In genomic region chr6:16446241-16446640, GRCh38 we compare ENCODE assay signal across 28 cellular contexts.
DNase-seq lines count a peak whose midpoint lies in the region; ATAC-seq, FAIRE-seq and TF ChIP-seq lines count a peak whose summit lies in the region.
"Had no signal": no experiment of that assay in that cellular context is flagged by ENCODE, and none has a peak within 500 bp of the region (broad histone marks: within the 10 kb centered on the region; RNA-seq: fewer than 3 reads in every experiment).

No MANE protein-coding gene starts in this region.

- TF ChIP-seq EP300 in suprapubic skin (IDR thresholded peaks at IDR 0.05), result no peak

- H3K9me3 Mint-ChIP-seq in CD4-positive, CD25-positive, alpha-beta regulatory T cell, result peaks cover 0 to 3% (median 0%) of the 10 kb centered on the region in 7 donors
- no peaks in the 10 kb centered on the region for H3K9me3 Mint-ChIP-seq in natural killer cell
- H3K9me3 Mint-ChIP-seq: activated T-cell treated with anti-CD3 and anti-CD28 coated beads, Interleukin-2, amount 50 U/mL, for 24 hours; brain; H9; stimulated activated naive CD8-positive, alpha-beta T cell treated with anti-CD3 and anti-CD28 coated beads, Interleukin-15, Interleukin-2, amounts not matched to agents 100 ng/mL and 50 ng/mL, for 24 hours; T-helper 2 cell treated with Interferon-gamma antibody and Interleukin-4, amounts not matched to agents 5 μg/mL and 100 μg/mL, for 36 hours had no signal

- 40% methylated on average over 2 of the region's 2 CpGs for whole genome bisulfite sequencing in suprapubic skin

- no peaks in the 10 kb centered on the region for H3K9me3 ChIP-seq in CD4-positive, CD25-positive, alpha-beta regulatory T cell (ENCODE audit: control insufficient read depth in 2 of 2, low read length in 2 of 2)
- H3K9me3 ChIP-seq in T-helper 17 cell (ENCODE audit: control insufficient read depth, low read length, poor library complexity, severe bottlenecking) (no peaks in the 10 kb centered on the region), suprapubic skin (no peaks in the 10 kb centered on the region), OCI-LY7 (ENCODE audit: low read length) (no peaks in the 10 kb centered on the region)
- H3K9me3 ChIP-seq: left ventricle myocardium inferior, SK-N-SH, tibial artery had no signal

- no peak for ATAC-seq in CD4-positive, CD25-positive, alpha-beta regulatory T cell (ENCODE audit: low read depth in 2 of 2)
- no peak for ATAC-seq in T-helper 17 cell
- ATAC-seq in natural killer cell, result no peak

- no peak for TF ChIP-seq POLR2A in suprapubic skin (IDR thresholded peaks at IDR 0.05)

- FAIRE-seq in GM19239 (lab: Jason Lieb, UNC), result peak; percentile 83
- FAIRE-seq: small intestine had no signal

- no peaks in the 10 kb centered on the region for H3K27me3 ChIP-seq in CD4-positive, CD25-positive, alpha-beta regulatory T cell (ENCODE audit: control insufficient read depth, insufficient read depth, low read length)
- no peaks in the 10 kb centered on the region for H3K27me3 ChIP-seq in suprapubic skin
- H3K27me3 ChIP-seq: dorsolateral prefrontal cortex, tibial artery had no signal

- H3K36me3 ChIP-seq in CD4-positive, CD25-positive, alpha-beta regulatory T cell (ENCODE audit: control insufficient read depth, insufficient read depth, low read length), result peaks cover 2% of the 10 kb centered on the region
- H3K36me3 ChIP-seq in suprapubic skin, result no peaks in the 10 kb centered on the region
- no peaks in the 10 kb centered on the region for H3K36me3 ChIP-seq in OCI-LY7 (ENCODE audit: insufficient read depth, low read length)
- H3K36me3 ChIP-seq: left ventricle myocardium inferior, tibial artery had no signal

- POLR2A ChIA-PET in OCI-LY7 (lab: Charles Lee), result no interaction called here

- H3K27me3 Mint-ChIP-seq in CD4-positive, CD25-positive, alpha-beta regulatory T cell, result no peaks in the 10 kb centered on the region
- H3K27me3 Mint-ChIP-seq in T-helper 17 cell (no peaks in the 10 kb centered on the region), natural killer cell (ENCODE audit: low read depth in 2 of 2) (no peaks in the 10 kb centered on the region)
- H3K27me3 Mint-ChIP-seq: activated T-cell treated with anti-CD3 and anti-CD28 coated beads, Interleukin-2, amount 50 U/mL, for 24 hours; stimulated activated naive CD8-positive, alpha-beta T cell treated with anti-CD3 and anti-CD28 coated beads, Interleukin-15, Interleukin-2, amounts not matched to agents 100 ng/mL and 50 ng/mL, for 24 hours had no signal

- peak overlapping the region in 2 of 3 donors; percentile 55 to 84 for H3K27ac Mint-ChIP-seq in CD4-positive, CD25-positive, alpha-beta regulatory T cell
- H3K27ac Mint-ChIP-seq in T-helper 17 cell (peak overlapping the region; percentile 61), natural killer cell (peak overlapping the region; percentile 22 to 35)
- H3K27ac Mint-ChIP-seq: activated T-cell treated with anti-CD3 and anti-CD28 coated beads, Interleukin-2, amount 50 U/mL, for 24 hours; brain; CD14-positive monocyte; H9; stimulated activated naive CD8-positive, alpha-beta T cell treated with anti-CD3 and anti-CD28 coated beads, Interleukin-15, Interleukin-2, amounts not matched to agents 100 ng/mL and 50 ng/mL, for 24 hours; T-helper 2 cell treated with Interferon-gamma antibody and Interleukin-4, amounts not matched to agents 5 μg/mL and 100 μg/mL, for 36 hours had no signal

- H3K36me3 Mint-ChIP-seq in CD4-positive, CD25-positive, alpha-beta regulatory T cell, result peaks cover 12% of the 10 kb centered on the region
- H3K36me3 Mint-ChIP-seq in T-helper 17 cell (ENCODE audit: low read depth) (peaks cover 6% of the 10 kb centered on the region), natural killer cell (no peaks in the 10 kb centered on the region)
- H3K36me3 Mint-ChIP-seq: brain had no signal

- no peak overlapping the region for H3K27ac ChIP-seq in CD4-positive, CD25-positive, alpha-beta regulatory T cell (ENCODE audit: insufficient read depth, low read length, poor library complexity, severe bottlenecking)
- H3K27ac ChIP-seq in suprapubic skin (no peak overlapping the region), OCI-LY7 (ENCODE audit: low read depth, low read length, poor library complexity, severe bottlenecking) (no peak overlapping the region)
- H3K27ac ChIP-seq: dorsolateral prefrontal cortex, KMS-11, left ventricle myocardium inferior, tibial artery had no signal

- peaks cover 35 to 50% (median 39%) of the 10 kb centered on the region in 4 donors for H3K4me1 Mint-ChIP-seq in CD4-positive, CD25-positive, alpha-beta regulatory T cell
- H3K4me1 Mint-ChIP-seq in T-helper 17 cell (peaks cover 35% of the 10 kb centered on the region), natural killer cell (peaks cover 12 to 14% of the 10 kb centered on the region in 2 donors)
- H3K4me1 Mint-ChIP-seq: brain, CD14-positive monocyte, H9 had no signal

- H3K4me3 ChIP-seq in CD4-positive, CD25-positive, alpha-beta regulatory T cell (ENCODE audit: low read depth, low read length), result no peak overlapping the region
- no peak overlapping the region for H3K4me3 ChIP-seq in suprapubic skin
- H3K4me3 ChIP-seq in OCI-LY7 (ENCODE audit: low read depth, low read length, poor library complexity, severe bottlenecking), result no peak overlapping the region
- H3K4me3 ChIP-seq: dorsolateral prefrontal cortex, left ventricle myocardium inferior, tibial artery had no signal

- no peaks in the 10 kb centered on the region for H3K79me2 ChIP-seq in OCI-LY7 (ENCODE audit: insufficient read depth, low read depth, low read length)

- H3K4me1 ChIP-seq in CD4-positive, CD25-positive, alpha-beta regulatory T cell (ENCODE audit: control insufficient read depth, insufficient read depth, low read length, poor library complexity, severe bottlenecking), result no peaks in the 10 kb centered on the region
- H3K4me1 ChIP-seq in suprapubic skin (peaks cover 2% of the 10 kb centered on the region), OCI-LY7 (ENCODE audit: insufficient read depth, low read length, poor library complexity, severe bottlenecking) (no peaks in the 10 kb centered on the region)
- H3K4me1 ChIP-seq: left ventricle myocardium inferior had no signal

- H2AFZ ChIP-seq in OCI-LY7 (ENCODE audit: low read length), result no peak overlapping the region

- CTCF ChIA-PET in OCI-LY7 (lab: Charles Lee; ENCODE audit: unreplicated experiment), result no interaction called here

- H3K9me2 ChIP-seq in OCI-LY7 (ENCODE audit: insufficient read depth, low read length), result no peaks in the 10 kb centered on the region
- H3K9me2 ChIP-seq: SK-N-SH had no signal

- no peak overlapping the region for H3K4me2 ChIP-seq in OCI-LY7 (ENCODE audit: low read length)
- H3K4me2 ChIP-seq: KMS-11, SK-N-SH had no signal

- H3K4me3 Mint-ChIP-seq in CD4-positive, CD25-positive, alpha-beta regulatory T cell, result no peak overlapping the region
- no peak overlapping the region for H3K4me3 Mint-ChIP-seq in T-helper 17 cell
- no peak overlapping the region for H3K4me3 Mint-ChIP-seq in natural killer cell
- H3K4me3 Mint-ChIP-seq: activated T-cell treated with anti-CD3 and anti-CD28 coated beads, Interleukin-2, amount 50 U/mL, for 24 hours; brain; CD14-positive monocyte; H9; stimulated activated naive CD8-positive, alpha-beta T cell treated with anti-CD3 and anti-CD28 coated beads, Interleukin-15, Interleukin-2, amounts not matched to agents 100 ng/mL and 50 ng/mL, for 24 hours; T-helper 2 cell treated with Interferon-gamma antibody and Interleukin-4, amounts not matched to agents 5 μg/mL and 100 μg/mL, for 36 hours had no signal

- BruUV-seq in OCI-LY7 (replicated peaks; lab: Mats Ljungman, UMichigan), result no TSS peak

- H4K20me1 ChIP-seq in OCI-LY7 (ENCODE audit: insufficient read depth, low read length), result no peaks in the 10 kb centered on the region

- intact Hi-C loops in natural killer cell (cut with micrococcal nuclease), result no loop called here
- intact Hi-C loops in OCI-LY7 (cut with micrococcal nuclease; ENCODE audit: unreplicated experiment), result no loop called here

- no peak for DNase-seq in CD4-positive, CD25-positive, alpha-beta regulatory T cell
- DNase-seq in GM19239 (ENCODE audit: insufficient read length, low spot score) (no peak), T-helper 17 cell (no peak), natural killer cell (no peak), suprapubic skin (ENCODE audit: low spot score in 2 of 2) (no peak), OCI-LY7 (ENCODE audit: low spot score) (no peak), nucleus accumbens (lab: John Stamatoyannopoulos, UW) (no peak)
- DNase-seq: activated CD4-positive, alpha-beta T cell treated with anti-CD3 and anti-CD28 coated beads for 48 hours; activated CD8-positive, alpha-beta memory T cell treated with anti-CD3 and anti-CD28 coated beads for 24 hours; activated gamma-delta T cell treated with Interleukin-2 at 50 U/mL for 16 hours; activated T-cell treated with anti-CD3 and anti-CD28 coated beads, Interleukin-2, amount 50 U/mL, for 24 hours; dorsolateral prefrontal cortex; H9; hypothalamus; left ventricle myocardium inferior; NCI-H1436 treated with DMSO at 0.1 percent for 48 hours; NCI-H2107; NCI-H446; NCI-H774; occipital lobe; SK-N-SH; small intestine; tibial artery had no signal

- no peak for TF ChIP-seq CTCF in natural killer cell (IDR thresholded peaks at IDR 0.05)
- TF ChIP-seq CTCF in suprapubic skin (IDR thresholded peaks at IDR 0.05), result no peak
- TF ChIP-seq CTCF in OCI-LY7 (conservative IDR thresholded peaks at IDR 0.05; ENCODE audit: low read length), result no peak
